1 cellular context compared by ENCODE assay signal in genomic region chr17:1122681-1123396, GRCh38.
TF ChIP-seq lines count a peak whose summit lies in the region.

No MANE protein-coding gene starts in this region.

TF ChIP-seq in HCT116, 20 proteins besides CTCF, POLR2A, EP300 and RAD21:
- TF ChIP-seq ZNF274 (IDR thresholded peaks at IDR 0.05; ENCODE audit: low read depth, low read length) (no peak), CEBPB (IDR thresholded peaks at IDR 0.05; ENCODE audit: low read depth) (no peak), EZH2phosphoT487 (IDR thresholded peaks at IDR 0.05; ENCODE audit: borderline replicate concordance) (no peak), FOSL1 (IDR thresholded peaks at IDR 0.05; ENCODE audit: low read depth) (no peak), SP1 (IDR thresholded peaks at IDR 0.05; ENCODE audit: low read depth) (no peak), SIN3A (IDR thresholded peaks at IDR 0.05; ENCODE audit: low read depth) (no peak), POLR2AphosphoS5 (IDR thresholded peaks at IDR 0.05; ENCODE audit: low read depth, low read length) (no peak)
